Comparison of ENCODE assay signal across 21 cellular contexts in genomic region chr1:5368211-5368610, GRCh38.
"Had no signal": no experiment of that assay in that cellular context is flagged by ENCODE, and none has a peak within 500 bp of the region (broad histone marks: within the 10 kb centered on the region; RNA-seq: fewer than 3 reads in every experiment).

No MANE protein-coding gene starts in this region.

- H3K4me3 ChIP-seq: coronary artery, dorsolateral prefrontal cortex, esophagus muscularis mucosa, gastroesophageal sphincter, heart left ventricle, hepatocyte, left lung, lower lobe of right lung had no signal

- H3K27me3 ChIP-seq: foreskin keratinocyte, hepatocyte had no signal

- H3K4me2 ChIP-seq: hepatocyte had no signal

- H3K79me2 ChIP-seq: hepatocyte had no signal

- H3K36me3 ChIP-seq: esophagus muscularis mucosa, gastroesophageal sphincter, heart left ventricle, left lung, lower lobe of right lung had no signal

- H3K27ac Mint-ChIP-seq: immature natural killer cell had no signal

- H3K27ac ChIP-seq: coronary artery, dorsolateral prefrontal cortex, esophagus muscularis mucosa, foreskin keratinocyte, gastroesophageal sphincter, heart left ventricle, hepatocyte, left lung, lower lobe of right lung had no signal

- H3K4me3 Mint-ChIP-seq: immature natural killer cell had no signal

- DNase-seq: dermis blood vessel endothelial cell; dorsolateral prefrontal cortex; effector CD4-positive, alpha-beta T cell; effector memory CD4-positive, alpha-beta T cell; foreskin keratinocyte; heart left ventricle; hypothalamus; immature natural killer cell; islet precursor cell; kidney; kidney glomerular epithelial cell; left colon; left lung; left ventricle myocardium superior; lower lobe of right lung; mesenchymal stem cell; midbrain had no signal

- H3K9me3 ChIP-seq: lower lobe of right lung had no signal

- H3K9me3 Mint-ChIP-seq: immature natural killer cell had no signal

- H3K4me1 ChIP-seq: esophagus muscularis mucosa, foreskin keratinocyte, gastroesophageal sphincter, heart left ventricle, left lung, lower lobe of right lung had no signal

- H2AFZ ChIP-seq: hepatocyte had no signal
